In the genomic region with DNA sequence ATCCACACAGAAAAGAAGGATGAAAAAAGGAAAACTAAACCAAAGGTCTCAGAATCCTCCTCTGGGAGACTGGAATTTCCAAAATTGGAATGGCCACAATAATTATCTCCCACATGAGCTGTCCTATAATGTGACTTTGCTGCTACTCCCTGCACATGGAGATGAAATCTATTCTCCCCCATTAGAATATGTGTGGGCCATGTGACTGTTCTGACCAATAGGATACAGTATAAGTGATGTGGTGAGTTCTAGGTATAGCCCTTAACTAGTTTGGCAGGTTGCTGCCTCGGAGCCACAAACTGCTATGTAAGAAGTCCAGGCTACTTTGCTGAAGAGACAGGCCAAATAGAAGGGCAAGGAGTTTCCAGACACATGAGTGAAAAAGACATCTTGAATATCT, we compare ENCODE assay signal across 1 cellular context.
TF ChIP-seq lines count a peak whose summit lies in the region.

No MANE protein-coding gene starts in this region.

TF ChIP-seq in H1, 55 proteins besides CTCF, POLR2A, EP300 and RAD21:
- TF ChIP-seq USF2 (IDR thresholded peaks at IDR 0.05; ENCODE audit: low read length): 0 out of 2 replicates have a peak, but pooled peaks have one; percentile 24
- TF ChIP-seq BRCA1 (IDR thresholded peaks at IDR 0.05; ENCODE audit: low read depth, low read length): no peak
